Comparison of ENCODE assay signal across 19 cellular contexts in genomic region chr13:47545630-47546029, GRCh38.
A peak's percentile ranks its signal among the peaks of the same experiment; 100 is the strongest.
DNase-seq lines count a peak whose midpoint lies in the region; ATAC-seq and TF ChIP-seq lines count a peak whose summit lies in the region.
"Had no signal": no experiment of that assay in that cellular context is flagged by ENCODE, and none has a peak within 500 bp of the region (broad histone marks: within the 10 kb centered on the region; RNA-seq: fewer than 3 reads in every experiment).

No MANE protein-coding gene starts in this region.

- TF ChIP-seq CTCF in esophagus squamous epithelium (IDR thresholded peaks at IDR 0.05) (no peak), MM.1S (IDR thresholded peaks at IDR 0.05; ENCODE audit: low read length) (no peak)

- no peak overlapping the region for H3K4me3 ChIP-seq in esophagus squamous epithelium
- H3K4me3 ChIP-seq in right cardiac atrium (ENCODE audit: low read length) = no peak overlapping the region
- no peak overlapping the region for H3K4me3 ChIP-seq in subcutaneous abdominal adipose tissue (ENCODE audit: low read depth in 1 of 5, low read length in 5 of 5)
- H3K4me3 ChIP-seq in MM.1S (ENCODE audit: low read length) = no peak overlapping the region
- H3K4me3 ChIP-seq: MG63, Peyer's patch had no signal

- 37 to 51% methylated on average over 3 of the region's 3 CpGs for WGBS in esophagus squamous epithelium, 2 donors
- 51% methylated on average over 3 of the region's 3 CpGs for WGBS in right cardiac atrium

- H3K9ac ChIP-seq in subcutaneous abdominal adipose tissue (ENCODE audit: low read length in 5 of 5) (no peak overlapping the region), MM.1S (ENCODE audit: low read length) (no peak overlapping the region)

- H3K27me3 ChIP-seq in esophagus squamous epithelium (no peaks in the 10 kb centered on the region), right cardiac atrium (ENCODE audit: control insufficient read depth, insufficient read depth) (no peaks in the 10 kb centered on the region), subcutaneous abdominal adipose tissue (ENCODE audit: control insufficient read depth in 5 of 5, insufficient read depth in 4 of 5, low read length in 5 of 5) (no peaks in the 10 kb centered on the region), MM.1S (replicated peaks; ENCODE audit: insufficient read depth, low read length) (no peaks in the 10 kb centered on the region)
- H3K27me3 ChIP-seq: BE2C, MG63, Peyer's patch had no signal

- H3K9me3 ChIP-seq in esophagus squamous epithelium (no peaks in the 10 kb centered on the region), right cardiac atrium (ENCODE audit: control insufficient read depth, low read length) (no peaks in the 10 kb centered on the region), subcutaneous abdominal adipose tissue (ENCODE audit: control insufficient read depth in 5 of 5, low read length in 5 of 5) (no peaks in the 10 kb centered on the region), MM.1S (replicated peaks; ENCODE audit: insufficient read depth, low read length) (no peaks in the 10 kb centered on the region)
- H3K9me3 ChIP-seq: BE2C, MG63, Peyer's patch had no signal

- H3K27ac ChIP-seq in esophagus squamous epithelium (peak overlapping the region in 3 of 4 donors; percentile 36 to 68 (median 43)), right cardiac atrium (ENCODE audit: low read length) (peak overlapping the region; percentile 84), subcutaneous abdominal adipose tissue (ENCODE audit: low read depth, low read length) (peak overlapping the region; percentile 46), MM.1S (ENCODE audit: low read length) (no peak overlapping the region)

- no peaks in the 10 kb centered on the region for H4K20me1 ChIP-seq in MM.1S (ENCODE audit: insufficient read depth, low read length)

- H3K4me1 ChIP-seq in esophagus squamous epithelium (peaks cover 0 to 14% (median 0%) of the 10 kb centered on the region in 3 donors), right cardiac atrium (ENCODE audit: control insufficient read depth, insufficient read depth, low read length) (peaks cover 7% of the 10 kb centered on the region), subcutaneous abdominal adipose tissue (ENCODE audit: control insufficient read depth in 5 of 5, insufficient read depth in 5 of 5, low read length in 5 of 5) (peaks cover 0 to 16% (median 9%) of the 10 kb centered on the region in 5 donors), MM.1S (ENCODE audit: low read length) (no peaks in the 10 kb centered on the region)
- H3K4me1 ChIP-seq: BE2C, Peyer's patch had no signal

- H3K9me2 ChIP-seq in MM.1S (replicated peaks; ENCODE audit: insufficient read depth, low read length) = no peaks in the 10 kb centered on the region

- peak; percentile 19 for DNase-seq in GM04503 (ENCODE audit: low read depth)
- DNase-seq in esophagus squamous epithelium (lab: John Stamatoyannopoulos, UW) = no peak
- DNase-seq in right cardiac atrium = no peak
- DNase-seq in NCI-H1105 treated with DMSO at 0.1 percent for 48 hours (lab: John Stamatoyannopoulos, UW) = no peak
- DNase-seq in MM.1S = no peak
- DNase-seq in NCI-H2081 (lab: John Stamatoyannopoulos, UW) = no peak
- DNase-seq: ACHN; BE2C; CD4-positive, alpha-beta T cell; H9; MG63; NCI-H1092 treated with DMSO at 0.1 percent for 48 hours; NCI-H1694; NCI-H226; NCI-H524 treated with DMSO at 0.1 percent for 48 hours; Peyer's patch; SHP77 treated with DMSO at 0.1 percent for 48 hours had no signal

- H2AFZ ChIP-seq in MM.1S (ENCODE audit: low read length) = no peak overlapping the region

- no peaks in the 10 kb centered on the region for H3K79me2 ChIP-seq in MM.1S (ENCODE audit: low read length)

- TF ChIP-seq POLR2A in esophagus squamous epithelium (IDR thresholded peaks at IDR 0.05) = no peak

- ATAC-seq in right cardiac atrium = peak in 1 of 2 donors; percentile 44
- ATAC-seq: SK-N-SH treated with all-trans-retinoic acid at 6 μM for 48 hours had no signal

- H3K4me2 ChIP-seq in MM.1S (ENCODE audit: low read depth, low read length) = no peak overlapping the region

- no peaks in the 10 kb centered on the region for H3F3A ChIP-seq in MM.1S (ENCODE audit: insufficient read depth, low read length)

- H3K36me3 ChIP-seq in esophagus squamous epithelium (no peaks in the 10 kb centered on the region), subcutaneous abdominal adipose tissue (ENCODE audit: control insufficient read depth in 5 of 5, insufficient read depth in 5 of 5, low read length in 5 of 5) (no peaks in the 10 kb centered on the region), MM.1S (replicated peaks; ENCODE audit: insufficient read depth, low read length) (no peaks in the 10 kb centered on the region)
- H3K36me3 ChIP-seq: BE2C, MG63, Peyer's patch had no signal

- intact Hi-C loops in esophagus squamous epithelium (cut with DNase I) = no loop called here
- intact Hi-C loops in right cardiac atrium (cut with DNase I) = no loop called here
